ENCODE assay signal across 1 cellular context in genomic region chr7:36942558-36943354, GRCh38.
TF ChIP-seq lines count a peak whose summit lies in the region.

No MANE protein-coding gene starts in this region.

TF ChIP-seq in GM23338, 12 proteins besides CTCF, POLR2A, EP300 and RAD21 (continued from another document):
- TF ChIP-seq ZNF462 (CRISPR knock-in tag; IDR thresholded peaks at IDR 0.05) (no peak), EZH2phosphoT487 (IDR thresholded peaks at IDR 0.05; ENCODE audit: unreplicated experiment) (no peak), ZNF331 (CRISPR knock-in tag; IDR thresholded peaks at IDR 0.05; ENCODE audit: low read depth) (no peak)
